9 cellular contexts compared by ENCODE assay signal in genomic region chr16:76583466-76583865, GRCh38.
DNase-seq lines count a peak whose midpoint lies in the region; ATAC-seq lines count a peak whose summit lies in the region.
"Had no signal": no experiment of that assay in that cellular context is flagged by ENCODE, and none has a peak within 500 bp of the region (broad histone marks: within the 10 kb centered on the region; RNA-seq: fewer than 3 reads in every experiment).

No MANE protein-coding gene starts in this region.

- ATAC-seq in GM18517 (IDR thresholded peaks at IDR 0.05; ENCODE audit: unreplicated experiment) (no peak), HG03108 (IDR thresholded peaks at IDR 0.05; ENCODE audit: unreplicated experiment) (no peak)
- ATAC-seq: lower lobe of right lung had no signal

- intact Hi-C loops in head of caudate nucleus (cut with DNase I): no loop called here

- DNase-seq in D341Med (ENCODE audit: low spot score): peak; percentile 59
- DNase-seq in NCI-H187 (lab: John Stamatoyannopoulos, UW): peak; percentile 56
- DNase-seq in RPMI8226: peak; percentile 10
- peak in 30 of 42 donors; percentile 5 to 72 (median 28) for DNase-seq in head of caudate nucleus
- no peak for DNase-seq in activated CD4-positive, CD25-positive, alpha-beta regulatory T cell (lab: John Stamatoyannopoulos, UW)
- DNase-seq in activated CD4-positive, alpha-beta T cell treated with anti-CD3 and anti-CD28 coated beads for 48 hours: no peak
- DNase-seq: lower lobe of right lung had no signal

Comparison
In these comparisons a context has a peak if more than half of its experiments do, and no peak if none do; other contexts are left out.
1. DNase-seq: peak in D341Med (single experiment), NCI-H187 (2 of 2), RPMI8226 (single experiment) and head of caudate nucleus (30 of 42); none in activated CD4-positive, CD25-positive, alpha-beta regulatory T cell (0 of 4) and activated CD4-positive, alpha-beta T cell treated with anti-CD3 and anti-CD28 coated beads for 48 hours (single experiment).